Comparison of ENCODE assay signal across 16 cellular contexts in genomic region chr20:11217322-11217989, GRCh38.
A peak's percentile ranks its signal among the peaks of the same experiment; 100 is the strongest.
DNase-seq lines count a peak whose midpoint lies in the region; ATAC-seq and TF ChIP-seq lines count a peak whose summit lies in the region.
"Had no signal": no experiment of that assay in that cellular context is flagged by ENCODE, and none has a peak within 500 bp of the region (broad histone marks: within the 10 kb centered on the region; RNA-seq: fewer than 3 reads in every experiment).

No MANE protein-coding gene starts in this region.

- H3K4me3 ChIP-seq in right atrium auricular region (no peak overlapping the region), cardiac fibroblast (replicated peaks in 1 of 2; ENCODE audit: low read depth in 2 of 2, low read length in 2 of 2) (no peak overlapping the region), lower lobe of right lung (no peak overlapping the region), gastrocnemius medialis (no peak overlapping the region)
- H3K4me3 ChIP-seq: K562, skin epidermis had no signal

- H3K27me3 ChIP-seq in right atrium auricular region (no peaks in the 10 kb centered on the region), lower lobe of right lung (ENCODE audit: low read depth) (no peaks in the 10 kb centered on the region), gastrocnemius medialis (no peaks in the 10 kb centered on the region)

- peaks cover 0 to 34% of the 10 kb centered on the region in 2 donors for H3K4me1 ChIP-seq in right atrium auricular region
- H3K4me1 ChIP-seq in lower lobe of right lung, result peaks cover 31% of the 10 kb centered on the region
- peaks cover 0 to 4% of the 10 kb centered on the region in 2 donors for H3K4me1 ChIP-seq in gastrocnemius medialis

- H3K9me3 ChIP-seq in right atrium auricular region (no peaks in the 10 kb centered on the region), lower lobe of right lung (no peaks in the 10 kb centered on the region), gastrocnemius medialis (no peaks in the 10 kb centered on the region)

- TF ChIP-seq POLR2A in gastrocnemius medialis (IDR thresholded peaks at IDR 0.05), result no peak

- H3K27ac ChIP-seq in right atrium auricular region (peak overlapping the region in 1 of 2 donors; percentile 24), lower lobe of right lung (peak overlapping the region; percentile 1), gastrocnemius medialis (no peak overlapping the region)

- no peak for TF ChIP-seq CTCF in right atrium auricular region (IDR thresholded peaks at IDR 0.05)
- TF ChIP-seq CTCF in cardiac fibroblast (IDR thresholded peaks at IDR 0.05; ENCODE audit: low read depth, low read length), result no peak
- TF ChIP-seq CTCF in lower lobe of right lung (IDR thresholded peaks at IDR 0.05), result no peak
- no peak for TF ChIP-seq CTCF in gastrocnemius medialis (IDR thresholded peaks at IDR 0.05 in 4 of 5, conservative IDR thresholded peaks at IDR 0.05 in 1 of 5)

- in situ Hi-C loops in gastrocnemius medialis (cut with MboI; ENCODE audit: low sequenced_read_pairs in 4 of 4), result no loop called here

- ATAC-seq in Right ventricle myocardium superior (ENCODE audit: poor library complexity) (peak; percentile 25), lower lobe of right lung (peak in 1 of 2 donors; percentile 9), gastrocnemius medialis (no peak), HG03025 (IDR thresholded peaks at IDR 0.05; ENCODE audit: low FRiP score, unreplicated experiment) (no peak), GM21423 (IDR thresholded peaks at IDR 0.05; ENCODE audit: unreplicated experiment) (no peak)
- ATAC-seq: K562 had no signal

- no peak for DNase-seq in Right ventricle myocardium superior
- no peak for DNase-seq in right atrium auricular region (ENCODE audit: low spot score)
- peak; percentile 43 to 69 for DNase-seq in cardiac fibroblast (ENCODE audit: low read depth in 2 of 2)
- no peak for DNase-seq in lower lobe of right lung
- no peak for DNase-seq in NCI-H1436 (lab: John Stamatoyannopoulos, UW)
- DNase-seq in gastrocnemius medialis, result no peak
- DNase-seq: activated gamma-delta T cell, COR-L47, GOT3, NCI-H187, NCI-H526, nephron progenitor cell had no signal

- intact Hi-C loops in Right ventricle myocardium superior (cut with DNase I) (no loop called here), lower lobe of right lung (cut with DNase I) (no loop called here), gastrocnemius medialis (cut with DNase I; ENCODE audit: low total_unique reads) (no loop called here)

- H3K36me3 ChIP-seq in right atrium auricular region, result no peaks in the 10 kb centered on the region
- no peaks in the 10 kb centered on the region for H3K36me3 ChIP-seq in lower lobe of right lung
- H3K36me3 ChIP-seq in gastrocnemius medialis, result no peaks in the 10 kb centered on the region

Comparison
In these comparisons a context has a peak if more than half of its experiments do, and no peak if none do; other contexts are left out.
1. DNase-seq: peak in cardiac fibroblast (2 of 2); none in Right ventricle myocardium superior (single experiment), right atrium auricular region (single experiment), lower lobe of right lung (single experiment), NCI-H1436 (single experiment) and gastrocnemius medialis (0 of 2).